29 cellular contexts compared by ENCODE assay signal in genomic region chr6:118092086-118092485, GRCh38.
"Had no signal": no experiment of that assay in that cellular context is flagged by ENCODE, and none has a peak within 500 bp of the region (broad histone marks: within the 10 kb centered on the region; RNA-seq: fewer than 3 reads in every experiment).

No MANE protein-coding gene starts in this region.

- H3K4me3 Mint-ChIP-seq: stimulated activated effector memory CD8-positive, alpha-beta T cell treated with anti-CD3 and anti-CD28 coated beads, Interleukin-12 subunit alpha, Interleukin-12 subunit beta, amount 100 ng/mL, for 72 hours; stimulated activated memory B cell treated with anti-CD40 and anti-IgM and Interleukin-4, amounts not matched to agents 10 μg/mL and 1 μg/mL and 100 μg/mL, for 72 hours; stimulated activated naive B cell treated with anti-CD40 and anti-IgM and Interleukin-4, amounts not matched to agents 10 μg/mL and 1 μg/mL and 100 μg/mL, for 72 hours; stimulated activated naive CD8-positive, alpha-beta T cell treated with anti-CD3 and anti-CD28 coated beads, Interleukin-15, amount 100 ng/mL, for 72 hours; stimulated activated naive CD8-positive, alpha-beta T cell treated with anti-CD3 and anti-CD28 coated beads, Interleukin-15, Interleukin-2, amounts not matched to agents 100 ng/mL and 50 ng/mL, for 24 hours; type B pancreatic cell had no signal

- ATAC-seq: stimulated activated effector memory CD8-positive, alpha-beta T cell treated with anti-CD3 and anti-CD28 coated beads, Interleukin-12 subunit alpha, Interleukin-12 subunit beta, amount 100 ng/mL, for 72 hours; stimulated activated memory B cell treated with anti-CD40 and anti-IgM and Interleukin-4, amounts not matched to agents 10 μg/mL and 1 μg/mL and 100 μg/mL, for 72 hours; stimulated activated naive B cell treated with anti-CD40 and anti-IgM and Interleukin-4, amounts not matched to agents 10 μg/mL and 1 μg/mL and 100 μg/mL, for 72 hours; stimulated activated naive CD8-positive, alpha-beta T cell treated with anti-CD3 and anti-CD28 coated beads, Interleukin-15, amount 100 ng/mL, for 72 hours; stimulated activated naive CD8-positive, alpha-beta T cell treated with anti-CD3 and anti-CD28 coated beads, Interleukin-15, Interleukin-2, amounts not matched to agents 100 U/mL and 50 U/mL, for 24 hours; upper lobe of right lung had no signal

- H3K4me3 ChIP-seq: stomach, suprapubic skin, testis, thoracic aorta, thyroid gland, tibial artery, tibial nerve, transverse colon, upper lobe of left lung, upper lobe of right lung, uterus, vagina had no signal

- H3K27me3 ChIP-seq: stomach, suprapubic skin, testis, thyroid gland, tibial artery, tibial nerve, transverse colon, upper lobe of left lung, upper lobe of right lung, uterus, vagina had no signal

- H3K27ac ChIP-seq: stomach, suprapubic skin, testis, thoracic aorta, thyroid gland, tibial artery, tibial nerve, transverse colon, upper lobe of left lung, upper lobe of right lung, uterus, vagina had no signal

- H3K27me3 Mint-ChIP-seq: stimulated activated memory B cell treated with anti-CD40 and anti-IgM and Interleukin-4, amounts not matched to agents 10 μg/mL and 1 μg/mL and 100 μg/mL, for 72 hours; stimulated activated naive CD8-positive, alpha-beta T cell treated with anti-CD3 and anti-CD28 coated beads, Interleukin-15, amount 100 ng/mL, for 72 hours; type B pancreatic cell had no signal

- H3K4me1 Mint-ChIP-seq: stimulated activated effector memory CD8-positive, alpha-beta T cell treated with anti-CD3 and anti-CD28 coated beads, Interleukin-12 subunit alpha, Interleukin-12 subunit beta, amount 100 ng/mL, for 72 hours; stimulated activated memory B cell treated with anti-CD40 and anti-IgM and Interleukin-4, amounts not matched to agents 10 μg/mL and 1 μg/mL and 100 μg/mL, for 72 hours; stimulated activated naive B cell treated with anti-CD40 and anti-IgM and Interleukin-4, amounts not matched to agents 10 μg/mL and 1 μg/mL and 100 μg/mL, for 72 hours; stimulated activated naive CD8-positive, alpha-beta T cell treated with anti-CD3 and anti-CD28 coated beads, Interleukin-15, amount 100 ng/mL, for 72 hours had no signal

- H3K27ac Mint-ChIP-seq: stimulated activated effector memory CD8-positive, alpha-beta T cell treated with anti-CD3 and anti-CD28 coated beads, Interleukin-12 subunit alpha, Interleukin-12 subunit beta, amount 100 ng/mL, for 72 hours; stimulated activated memory B cell treated with anti-CD40 and anti-IgM and Interleukin-4, amounts not matched to agents 10 μg/mL and 1 μg/mL and 100 μg/mL, for 72 hours; stimulated activated naive B cell treated with anti-CD40 and anti-IgM and Interleukin-4, amounts not matched to agents 10 μg/mL and 1 μg/mL and 100 μg/mL, for 72 hours; stimulated activated naive CD8-positive, alpha-beta T cell treated with anti-CD3 and anti-CD28 coated beads, Interleukin-15, amount 100 ng/mL, for 72 hours; stimulated activated naive CD8-positive, alpha-beta T cell treated with anti-CD3 and anti-CD28 coated beads, Interleukin-15, Interleukin-2, amounts not matched to agents 100 ng/mL and 50 ng/mL, for 24 hours; type B pancreatic cell had no signal

- H3K36me3 ChIP-seq: stomach, suprapubic skin, thoracic aorta, thyroid gland, tibial artery, tibial nerve, transverse colon, upper lobe of left lung, upper lobe of right lung, uterus, vagina had no signal

- H3K4me1 ChIP-seq: stomach, suprapubic skin, testis, thyroid gland, tibial artery, tibial nerve, transverse colon, upper lobe of left lung, upper lobe of right lung, uterus, vagina had no signal

- FAIRE-seq: urothelium cell line had no signal

- DNase-seq: stimulated activated CD4-positive, alpha-beta T cell treated with anti-CD3 and anti-CD28 coated beads, Interleukin-2, amount 100 ng/mL, for 48 hours; stimulated activated CD4-positive, alpha-beta T cell treated with anti-CD3 and anti-CD28 coated beads, Interleukin-4, amount 100 ng/mL, for 1 hour; stimulated activated CD4-positive, alpha-beta T cell treated with anti-CD3 and anti-CD28 coated beads, Interleukin-4, amount 100 ng/mL, for 24 hours; stimulated activated CD4-positive, alpha-beta T cell treated with anti-CD3 and anti-CD28 coated beads, Interleukin-4, amount 100 ng/mL, for 4 hours; stimulated activated CD8-positive, alpha-beta memory T cell treated with anti-CD3 and anti-CD28 coated beads, Interleukin-4, amount 100 ng/mL, for 48 hours; stimulated activated naive B cell treated with anti-CD40 and anti-IgM and Interleukin-4, amounts not matched to agents 10 μg/mL and 1 μg/mL and 100 μg/mL, for 72 hours; stimulated activated naive CD4-positive, alpha-beta T cell; stimulated activated naive CD4-positive, alpha-beta T cell treated with Interleukin-2 at 50 U/mL for 16 hours; stimulated activated naive CD8-positive, alpha-beta T cell treated with anti-CD3 and anti-CD28 coated beads, Interleukin-15, amount 100 ng/mL, for 72 hours; stimulated activated naive CD8-positive, alpha-beta T cell treated with anti-CD3 and anti-CD28 coated beads, Interleukin-15, Interleukin-2, amounts not matched to agents 100 U/mL and 50 U/mL, for 24 hours; stomach; substantia nigra; testis; thyroid gland; tibial artery; transverse colon; trophoblast cell; upper lobe of left lung; upper lobe of right lung; uterus had no signal

- H3K36me3 Mint-ChIP-seq: stimulated activated effector memory CD8-positive, alpha-beta T cell treated with anti-CD3 and anti-CD28 coated beads, Interleukin-12 subunit alpha, Interleukin-12 subunit beta, amount 100 ng/mL, for 72 hours; stimulated activated memory B cell treated with anti-CD40 and anti-IgM and Interleukin-4, amounts not matched to agents 10 μg/mL and 1 μg/mL and 100 μg/mL, for 72 hours; type B pancreatic cell had no signal

- H3K9me3 ChIP-seq: testis, thoracic aorta, thyroid gland, upper lobe of right lung, uterus, vagina had no signal
